12 cellular contexts compared by ENCODE assay signal in genomic region chr3:177443469-177443868, GRCh38.
DNase-seq lines count a peak whose midpoint lies in the region; ATAC-seq, FAIRE-seq and TF ChIP-seq lines count a peak whose summit lies in the region.
"Had no signal": no experiment of that assay in that cellular context is flagged by ENCODE, and none has a peak within 500 bp of the region (broad histone marks: within the 10 kb centered on the region; RNA-seq: fewer than 3 reads in every experiment).

No MANE protein-coding gene starts in this region.

- peaks cover 0 to 20% of the 10 kb centered on the region in 2 donors for H3K4me1 ChIP-seq in adrenal gland (replicated peaks in 1 of 2)
- H3K4me1 ChIP-seq in small intestine (ENCODE audit: control insufficient read depth in 2 of 2, insufficient read depth in 1 of 2, low read depth in 1 of 2, low read length in 1 of 2): peaks cover 7 to 11% of the 10 kb centered on the region in 2 donors

- H3K27ac Mint-ChIP-seq in endothelial cell (ENCODE audit: unreplicated experiment): no peak overlapping the region
- H3K27ac Mint-ChIP-seq: activated CD4-positive, alpha-beta T cell treated with anti-CD3 and anti-CD28 coated beads for 36 hours had no signal

- intact Hi-C loops in adrenal gland (cut with DNase I): no loop called here
- intact Hi-C loops in left ventricle myocardium superior (cut with micrococcal nuclease): no loop called here

- no peaks in the 10 kb centered on the region for H3K4me1 Mint-ChIP-seq in endothelial cell (ENCODE audit: unreplicated experiment)

- 22 to 34% (median 28%) methylated on average over 3 of the region's 3 CpGs for WGBS in adrenal gland, 4 donors
- WGBS in small intestine, 3 donors: 16 to 58% (median 26%) methylated on average over 3 of the region's 3 CpGs

- TF ChIP-seq POLR2A in adrenal gland (IDR thresholded peaks at IDR 0.05): peak in 1 of 2 donors; percentile 29

- H3K36me3 ChIP-seq in adrenal gland (replicated peaks in 1 of 2): no peaks in the 10 kb centered on the region
- H3K36me3 ChIP-seq in small intestine (ENCODE audit: control insufficient read depth in 2 of 2, insufficient read depth in 2 of 2, low read length in 2 of 2): no peaks in the 10 kb centered on the region

- peaks cover 4% of the 10 kb centered on the region for H3K27me3 Mint-ChIP-seq in endothelial cell (ENCODE audit: unreplicated experiment)
- H3K27me3 Mint-ChIP-seq: activated CD4-positive, alpha-beta T cell treated with anti-CD3 and anti-CD28 coated beads for 36 hours had no signal

- DNase-seq in HT1080 (ENCODE audit: low read depth): peak; percentile 71
- DNase-seq in adrenal gland: peak; percentile 31 to 68 (median 53)
- no peak for DNase-seq in left ventricle myocardium superior
- DNase-seq in small intestine: peak; percentile 86
- DNase-seq in activated effector memory CD4-positive, alpha-beta T cell treated with Interleukin-2 at 50 U/mL for 16 hours: no peak
- DNase-seq in NOMO-1 (lab: John Stamatoyannopoulos, UW; ENCODE audit: unreplicated experiment in 2 of 2): no peak
- no peak for DNase-seq in endothelial cell (ENCODE audit: low spot score)
- DNase-seq: activated CD4-positive, alpha-beta T cell treated with anti-CD3 and anti-CD28 coated beads for 36 hours; amygdala; head of caudate nucleus had no signal

- H3K4me3 ChIP-seq in adrenal gland (peak overlapping the region in 1 of 4 donors; percentile 20), small intestine (ENCODE audit: low read depth in 1 of 2, low read length in 2 of 2) (no peak overlapping the region)

- H3K27me3 ChIP-seq in adrenal gland (no peaks in the 10 kb centered on the region), small intestine (ENCODE audit: control insufficient read depth in 2 of 2, insufficient read depth in 2 of 2, low read length in 2 of 2) (no peaks in the 10 kb centered on the region)

- FAIRE-seq in small intestine (lab: Jason Lieb, UNC): no peak
- FAIRE-seq: G401.6 had no signal

- H3K4me3 Mint-ChIP-seq in endothelial cell (ENCODE audit: unreplicated experiment): no peak overlapping the region
- H3K4me3 Mint-ChIP-seq: activated CD4-positive, alpha-beta T cell treated with anti-CD3 and anti-CD28 coated beads for 36 hours had no signal

- H3K27ac ChIP-seq in adrenal gland (peak overlapping the region in 4 of 5 donors; percentile 22 to 84 (median 66)), small intestine (ENCODE audit: low read depth in 1 of 2, low read length in 1 of 2) (peak overlapping the region; percentile 71 to 87)

- TF ChIP-seq CTCF in adrenal gland (IDR thresholded peaks at IDR 0.05) (no peak), endothelial cell (IDR thresholded peaks at IDR 0.05; ENCODE audit: unreplicated experiment) (no peak)

- H3K9me3 ChIP-seq in adrenal gland (replicated peaks in 1 of 3) (no peaks in the 10 kb centered on the region), small intestine (ENCODE audit: control insufficient read depth, low read depth) (no peaks in the 10 kb centered on the region)

- peak; percentile 78 for ATAC-seq in left ventricle myocardium superior
- ATAC-seq in HG02885 (IDR thresholded peaks at IDR 0.05; ENCODE audit: poor library complexity, unreplicated experiment): no peak
- ATAC-seq: activated CD4-positive, alpha-beta T cell treated with anti-CD3 and anti-CD28 coated beads for 36 hours had no signal

- H3K9me3 Mint-ChIP-seq in endothelial cell (ENCODE audit: unreplicated experiment): no peaks in the 10 kb centered on the region

- H3K36me3 Mint-ChIP-seq in endothelial cell (ENCODE audit: low read depth, unreplicated experiment): no peaks in the 10 kb centered on the region

Comparison
In these comparisons a context has a peak if more than half of its experiments do, and no peak if none do; other contexts are left out.
1. DNase-seq: peak in HT1080 (single experiment), adrenal gland (7 of 7) and small intestine (single experiment); none in left ventricle myocardium superior (single experiment), activated effector memory CD4-positive, alpha-beta T cell treated with Interleukin-2 at 50 U/mL for 16 hours (single experiment), NOMO-1 (0 of 2) and endothelial cell (single experiment).